ENCODE assay signal across 1 cellular context in genomic region chr4:183297675-183298074, GRCh38.
TF ChIP-seq lines count a peak whose summit lies in the region.

No MANE protein-coding gene starts in this region.

TF ChIP-seq in GM12878, 131 proteins besides CTCF, POLR2A, EP300 and RAD21 (continued from another document):
- no peak for TF ChIP-seq REST (IDR thresholded peaks at IDR 0.05; ENCODE audit: low read depth, low read length)
- no peak for TF ChIP-seq NRF1 (conservative IDR thresholded peaks at IDR 0.05; ENCODE audit: low read depth, low read length)
- peak; percentile 33; the same call in 1 of the 2 replicates for TF ChIP-seq IKZF1 (conservative IDR thresholded peaks at IDR 0.05)
- TF ChIP-seq ZNF687 (IDR thresholded peaks at IDR 0.05) = peak; percentile 79
- TF ChIP-seq POU2F2 (IDR thresholded peaks at IDR 0.05; ENCODE audit: borderline replicate concordance, low read depth, low read length) = no peak
- TF ChIP-seq MEF2B (IDR thresholded peaks at IDR 0.05; ENCODE audit: partially characterized antibody, poor library complexity, severe bottlenecking) = peak; percentile 94
- TF ChIP-seq DPF2 (IDR thresholded peaks at IDR 0.05) = peak; percentile 42; the same call in 1 of the 2 replicates
- TF ChIP-seq SPI1 (IDR thresholded peaks at IDR 0.05; ENCODE audit: borderline replicate concordance, insufficient read depth, low read depth, low read length) = no peak
- peak in 1 of 2 experiments; percentile 34; a peak in 1 of 4 replicates for TF ChIP-seq BHLHE40 (IDR thresholded peaks at IDR 0.05; ENCODE audit: borderline replicate concordance in 1 of 2, low read depth in 2 of 2, low read length in 1 of 2)
- 0 out of 2 replicates have a peak, but pooled peaks have one; percentile 32 for TF ChIP-seq GATAD2B (conservative IDR thresholded peaks at IDR 0.05; ENCODE audit: low read depth)
- no peak for TF ChIP-seq CHD1 (IDR thresholded peaks at IDR 0.05; ENCODE audit: low read depth, low read length)
- no peak for TF ChIP-seq CREM (IDR thresholded peaks at IDR 0.05; ENCODE audit: low read depth)
